25 cellular contexts compared by ENCODE assay signal in the genomic region with DNA sequence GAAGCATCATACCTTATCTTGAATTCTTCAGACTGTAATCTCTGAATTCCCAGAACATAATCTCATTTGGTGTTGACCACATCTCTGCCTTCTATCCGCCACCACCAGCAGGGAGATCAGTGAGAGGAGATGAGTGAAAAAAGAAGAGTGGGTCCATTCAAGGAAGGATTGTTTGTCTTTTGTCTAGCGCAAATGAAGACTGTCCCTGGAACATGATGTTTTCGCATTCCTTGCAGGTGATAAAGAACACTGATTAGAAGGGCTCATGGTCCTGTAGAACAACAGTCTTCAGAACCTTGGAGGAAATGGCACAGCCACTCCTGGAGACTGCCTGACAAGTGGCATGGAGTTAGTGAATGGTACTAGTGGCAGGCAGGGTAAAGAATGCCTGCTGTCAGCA.
A peak's percentile ranks its signal among the peaks of the same experiment; 100 is the strongest.
DNase-seq lines count a peak whose midpoint lies in the region; ATAC-seq, FAIRE-seq and TF ChIP-seq lines count a peak whose summit lies in the region.
"Had no signal": no experiment of that assay in that cellular context is flagged by ENCODE, and none has a peak within 500 bp of the region (broad histone marks: within the 10 kb centered on the region; RNA-seq: fewer than 3 reads in every experiment).

No MANE protein-coding gene starts in this region.

- no peaks in the 10 kb centered on the region for H3K27me3 Mint-ChIP-seq in GM23338 (ENCODE audit: insufficient read depth, low read depth, poor library complexity)
- no peaks in the 10 kb centered on the region for H3K27me3 Mint-ChIP-seq in activated CD8-positive, alpha-beta T cell treated with anti-CD3 and anti-CD28 coated beads for 36 hours
- H3K27me3 Mint-ChIP-seq in effector memory CD8-positive, alpha-beta T cell, result no peaks in the 10 kb centered on the region
- H3K27me3 Mint-ChIP-seq: CD4-positive, alpha-beta T cell; CD8-positive, alpha-beta memory T cell had no signal

- no peak overlapping the region for H3K4ac ChIP-seq in mesendoderm (ENCODE audit: low read depth, low read length)

- no peaks in the 10 kb centered on the region for H4K20me1 ChIP-seq in GM23338 (replicated peaks; ENCODE audit: insufficient read depth)
- H4K20me1 ChIP-seq: BLaER1 treated with 17β-estradiol and CSF1 and Interleukin-3, amounts not matched to agents 10 nM and 100 nM had no signal

- TF ChIP-seq CTCF in GM23338 (conservative IDR thresholded peaks at IDR 0.05; ENCODE audit: low read depth in 2 of 2) (no peak), bronchial epithelial cell (IDR thresholded peaks at IDR 0.05; ENCODE audit: insufficient read depth, low read length, severe bottlenecking) (no peak), upper lobe of right lung (IDR thresholded peaks at IDR 0.05) (no peak)
- no peak for TF ChIP-seq CTCF in activated CD8-positive, alpha-beta T cell treated with anti-CD3 and anti-CD28 coated beads for 36 hours (IDR thresholded peaks at IDR 0.05)

- no peak overlapping the region for H3K9ac ChIP-seq in mesendoderm (ENCODE audit: low read length)
- H3K9ac ChIP-seq: BLaER1 treated with 17β-estradiol and CSF1 and Interleukin-3, amounts not matched to agents 10 nM and 100 nM had no signal

- H3K9me3 Mint-ChIP-seq in GM23338, result no peaks in the 10 kb centered on the region; the same call in 2 of the 3 replicates
- peaks cover 1% of the 10 kb centered on the region for H3K9me3 Mint-ChIP-seq in activated CD8-positive, alpha-beta T cell treated with anti-CD3 and anti-CD28 coated beads for 36 hours
- peaks cover 11% of the 10 kb centered on the region in 2 donors for H3K9me3 Mint-ChIP-seq in effector memory CD8-positive, alpha-beta T cell

- H3K27ac ChIP-seq in GM23338 (ENCODE audit: low read depth) (no peak overlapping the region), mesendoderm (ENCODE audit: low read depth, low read length) (no peak overlapping the region), upper lobe of right lung (no peak overlapping the region)
- H3K27ac ChIP-seq: A549; BLaER1 treated with 17β-estradiol and CSF1 and Interleukin-3, amounts not matched to agents 10 nM and 100 nM had no signal

- H4K5ac ChIP-seq in mesendoderm (ENCODE audit: low read length), result no peak overlapping the region

- H3K79me1 ChIP-seq in mesendoderm (ENCODE audit: low read length), result no peaks in the 10 kb centered on the region

- H3K27me3 ChIP-seq in GM23338 (ENCODE audit: insufficient read depth), result no peaks in the 10 kb centered on the region
- H3K27me3 ChIP-seq in bronchial epithelial cell (ENCODE audit: control insufficient read depth, insufficient read depth, low read length), result no peaks in the 10 kb centered on the region
- no peaks in the 10 kb centered on the region for H3K27me3 ChIP-seq in mesendoderm (ENCODE audit: insufficient read depth, low read length, poor library complexity)
- H3K27me3 ChIP-seq in upper lobe of right lung, result no peaks in the 10 kb centered on the region
- H3K27me3 ChIP-seq: BE2C; BLaER1 treated with 17β-estradiol and CSF1 and Interleukin-3, amounts not matched to agents 10 nM and 100 nM had no signal

- WGBS in mesendoderm (ENCODE audit: extremely low coverage, insufficient coverage, low lambda C conversion rate), result no CpG with 5 or more reads among the region's 3 CpGs

- H3K36me3 Mint-ChIP-seq in GM23338 (ENCODE audit: low read depth), result no peaks in the 10 kb centered on the region
- H3K36me3 Mint-ChIP-seq in activated CD8-positive, alpha-beta T cell treated with anti-CD3 and anti-CD28 coated beads for 36 hours (ENCODE audit: low read depth), result no peaks in the 10 kb centered on the region
- no peaks in the 10 kb centered on the region for H3K36me3 Mint-ChIP-seq in effector memory CD8-positive, alpha-beta T cell (ENCODE audit: insufficient read depth)
- H3K36me3 Mint-ChIP-seq: CD14-positive monocyte; CD8-positive, alpha-beta memory T cell had no signal

- H2BK120ac ChIP-seq in mesendoderm (ENCODE audit: low read depth, low read length), result no peak overlapping the region

- H3K79me2 ChIP-seq in GM23338 (replicated peaks; ENCODE audit: insufficient read depth) (no peaks in the 10 kb centered on the region), mesendoderm (ENCODE audit: control insufficient read depth, insufficient read depth, low read length) (no peaks in the 10 kb centered on the region)

- CTCF ChIA-PET in activated CD8-positive, alpha-beta T cell treated with anti-CD3 and anti-CD28 coated beads for 36 hours (lab: Charles Lee), result no interaction called here

- no peak overlapping the region for H2AK5ac ChIP-seq in mesendoderm (ENCODE audit: low read length)

- H3K4me1 Mint-ChIP-seq in GM23338, result no peaks in the 10 kb centered on the region
- H3K4me1 Mint-ChIP-seq in activated CD8-positive, alpha-beta T cell treated with anti-CD3 and anti-CD28 coated beads for 36 hours (ENCODE audit: low read depth), result no peaks in the 10 kb centered on the region
- H3K4me1 Mint-ChIP-seq in effector memory CD8-positive, alpha-beta T cell (ENCODE audit: low read depth in 2 of 2), result no peaks in the 10 kb centered on the region
- H3K4me1 Mint-ChIP-seq: CD14-positive monocyte; CD8-positive, alpha-beta memory T cell had no signal

- no peak overlapping the region for H2BK15ac ChIP-seq in mesendoderm (replicated peaks; ENCODE audit: low read depth)

- H3K18ac ChIP-seq in mesendoderm (ENCODE audit: low read length), result no peak overlapping the region

- no peak overlapping the region for H3K56ac ChIP-seq in mesendoderm (ENCODE audit: low read length)

- intact Hi-C loops in upper lobe of right lung (cut with DNase I), result no loop called here
- intact Hi-C loops in activated CD8-positive, alpha-beta T cell treated with anti-CD3 and anti-CD28 coated beads for 36 hours (cut with micrococcal nuclease), result no loop called here

- no peaks in the 10 kb centered on the region for H3K4me1 ChIP-seq in GM23338 (ENCODE audit: insufficient read depth)
- H3K4me1 ChIP-seq in mesendoderm (ENCODE audit: control insufficient read depth, low read depth, low read length), result no peaks in the 10 kb centered on the region
- H3K4me1 ChIP-seq in upper lobe of right lung, result no peaks in the 10 kb centered on the region
- H3K4me1 ChIP-seq: A549; BE2C; BLaER1 treated with 17β-estradiol and CSF1 and Interleukin-3, amounts not matched to agents 10 nM and 100 nM had no signal

- H3F3A ChIP-seq in GM23338 (replicated peaks; ENCODE audit: low read depth), result no peaks in the 10 kb centered on the region

- no peaks in the 10 kb centered on the region for H3K9me3 ChIP-seq in upper lobe of right lung
- H3K9me3 ChIP-seq: A549; BE2C; BLaER1 treated with 17β-estradiol and CSF1 and Interleukin-3, amounts not matched to agents 10 nM and 100 nM had no signal

- no peak overlapping the region for H3K4me3 ChIP-seq in GM23338
- no peak overlapping the region for H3K4me3 ChIP-seq in bronchial epithelial cell (ENCODE audit: low read depth, low read length)
- no peak overlapping the region for H3K4me3 ChIP-seq in mesendoderm (ENCODE audit: low read length)
- H3K4me3 ChIP-seq in upper lobe of right lung, result no peak overlapping the region
- H3K4me3 ChIP-seq: A549; BLaER1 treated with 17β-estradiol and CSF1 and Interleukin-3, amounts not matched to agents 10 nM and 100 nM had no signal

- H4K8ac ChIP-seq in mesendoderm (ENCODE audit: low read depth, low read length), result no peak overlapping the region

- H3K23ac ChIP-seq in mesendoderm (ENCODE audit: low read length), result no peak overlapping the region

- H2AFZ ChIP-seq in GM23338, result peak overlapping the region; percentile 25; the same call in 1 of the 2 replicates

- no peak overlapping the region for H3K4me2 ChIP-seq in GM23338
- H3K4me2 ChIP-seq in mesendoderm (ENCODE audit: low read length), result no peak overlapping the region
- H3K4me2 ChIP-seq: A549; BLaER1 treated with 17β-estradiol and CSF1 and Interleukin-3, amounts not matched to agents 10 nM and 100 nM had no signal

- no peak overlapping the region for H2BK5ac ChIP-seq in mesendoderm (ENCODE audit: low read length)

- H3K4me3 Mint-ChIP-seq in GM23338, result no peak overlapping the region
- no peak overlapping the region for H3K4me3 Mint-ChIP-seq in activated CD8-positive, alpha-beta T cell treated with anti-CD3 and anti-CD28 coated beads for 36 hours
- H3K4me3 Mint-ChIP-seq in effector memory CD8-positive, alpha-beta T cell, result no peak overlapping the region
- H3K4me3 Mint-ChIP-seq: CD14-positive monocyte; CD4-positive, alpha-beta T cell; CD8-positive, alpha-beta memory T cell had no signal

- no peak for DNase-seq in GM23338 (ENCODE audit: low spot score)
- DNase-seq in bronchial epithelial cell (ENCODE audit: low read depth), result no peak
- DNase-seq in mesendoderm, result peak; percentile 56
- no peak for DNase-seq in upper lobe of right lung
- DNase-seq in COLO668 (lab: John Stamatoyannopoulos, UW; ENCODE audit: unreplicated experiment), result no peak
- no peak for DNase-seq in activated CD8-positive, alpha-beta T cell treated with anti-CD3 and anti-CD28 coated beads for 36 hours
- DNase-seq in effector memory CD8-positive, alpha-beta T cell, result no peak
- DNase-seq: 8988T; ACHN; AML-193; BE2C; Calu3; CD4-positive, alpha-beta T cell; CD8-positive, alpha-beta memory T cell; COR-L47; DMS79 treated with DMSO at 0.1 percent for 48 hours; GF-D8; H7; HCEC 1CT had no signal

- H3K36me3 ChIP-seq in GM23338 (ENCODE audit: insufficient read depth) (no peaks in the 10 kb centered on the region), bronchial epithelial cell (ENCODE audit: control insufficient read depth, insufficient read depth, low read length) (no peaks in the 10 kb centered on the region), mesendoderm (ENCODE audit: control insufficient read depth, insufficient read depth, low read length) (no peaks in the 10 kb centered on the region), upper lobe of right lung (no peaks in the 10 kb centered on the region)
- H3K36me3 ChIP-seq: BE2C; BLaER1 treated with 17β-estradiol and CSF1 and Interleukin-3, amounts not matched to agents 10 nM and 100 nM had no signal

- no peak overlapping the region for H3K27ac Mint-ChIP-seq in GM23338
- no peak overlapping the region for H3K27ac Mint-ChIP-seq in activated CD8-positive, alpha-beta T cell treated with anti-CD3 and anti-CD28 coated beads for 36 hours
- no peak overlapping the region for H3K27ac Mint-ChIP-seq in effector memory CD8-positive, alpha-beta T cell
- H3K27ac Mint-ChIP-seq: CD14-positive monocyte; CD4-positive, alpha-beta T cell; CD8-positive, alpha-beta memory T cell had no signal

- no peak for ATAC-seq in GM23338
- peak; percentile 36 for ATAC-seq in upper lobe of right lung
- ATAC-seq in activated CD8-positive, alpha-beta T cell treated with anti-CD3 and anti-CD28 coated beads for 36 hours, result no peak
- ATAC-seq in effector memory CD8-positive, alpha-beta T cell (replicated peaks), result no peak
- ATAC-seq: A549 had no signal

- POLR2A ChIA-PET in activated CD8-positive, alpha-beta T cell treated with anti-CD3 and anti-CD28 coated beads for 36 hours (lab: Charles Lee), result no interaction called here

- H3K9me2 ChIP-seq in GM23338 (ENCODE audit: insufficient read depth), result no peaks in the 10 kb centered on the region

- FAIRE-seq in bronchial epithelial cell (lab: Jason Lieb, UNC), result peak; percentile 47
- FAIRE-seq: A549, GM12891, GM18507, H1 had no signal

TF ChIP-seq in GM23338, 12 proteins besides CTCF, POLR2A, EP300 and RAD21 (continues in another document):
- TF ChIP-seq JUNB (IDR thresholded peaks at IDR 0.05; ENCODE audit: unreplicated experiment), result no peak
- no peak for TF ChIP-seq EZH2 (IDR thresholded peaks at IDR 0.05; ENCODE audit: low read depth, unreplicated experiment)
- TF ChIP-seq EZH2phosphoT487 (IDR thresholded peaks at IDR 0.05; ENCODE audit: unreplicated experiment), result no peak
- no peak for TF ChIP-seq POLR2AphosphoS5 (IDR thresholded peaks at IDR 0.05; ENCODE audit: low read depth)
